Comparison of ENCODE assay signal across 18 cellular contexts in the genomic region with DNA sequence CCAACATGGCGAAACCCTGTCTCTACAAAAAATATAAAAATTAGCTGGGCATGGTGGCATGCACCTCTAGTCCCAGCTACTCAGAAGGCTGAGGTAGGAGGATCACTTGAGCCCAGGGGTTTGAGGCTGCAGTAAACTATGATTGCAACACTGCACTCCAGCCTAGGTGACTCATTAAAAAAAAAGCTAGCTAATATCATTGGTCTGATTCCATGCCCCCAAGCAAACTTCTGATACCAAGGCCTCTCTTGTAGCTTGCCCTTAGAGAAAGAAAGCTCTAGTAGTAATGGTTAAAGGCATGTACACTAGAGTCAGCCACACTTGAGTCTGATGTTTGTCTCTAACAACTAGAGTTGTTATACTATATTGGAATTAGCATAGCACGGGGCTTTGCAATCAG. TPM values are rescaled to one million over a fixed set of nuclear protein-coding genes. Genes with fewer than 3 reads are reported as not detected.
DNase-seq lines count a peak whose midpoint lies in the region; ATAC-seq, FAIRE-seq and TF ChIP-seq lines count a peak whose summit lies in the region.
"Had no signal": no experiment of that assay in that cellular context is flagged by ENCODE, and none has a peak within 500 bp of the region (broad histone marks: within the 10 kb centered on the region; RNA-seq: fewer than 3 reads in every experiment).

No MANE protein-coding gene starts in this region.

- H3K27me3 ChIP-seq in bronchial epithelial cell (ENCODE audit: control insufficient read depth, insufficient read depth, low read length): no peaks in the 10 kb centered on the region
- H3K27me3 ChIP-seq in kidney epithelial cell (ENCODE audit: control insufficient read depth, insufficient read depth, low read length): no peaks in the 10 kb centered on the region
- H3K27me3 ChIP-seq: spleen, stomach had no signal

- FAIRE-seq in bronchial epithelial cell (lab: Jason Lieb, UNC): no peak
- FAIRE-seq: endothelial cell of umbilical vein had no signal

- no peaks in the 10 kb centered on the region for H3K36me3 ChIP-seq in bronchial epithelial cell (ENCODE audit: control insufficient read depth, insufficient read depth, low read length)
- H3K36me3 ChIP-seq in kidney epithelial cell (ENCODE audit: control insufficient read depth, insufficient read depth, low read length): no peaks in the 10 kb centered on the region

- no peak overlapping the region for H3K4me3 ChIP-seq in NB4 (ENCODE audit: low read depth, low read length)
- no peak overlapping the region for H3K4me3 ChIP-seq in bronchial epithelial cell (ENCODE audit: low read depth, low read length)
- H3K4me3 ChIP-seq in kidney epithelial cell (ENCODE audit: low read depth, low read length): no peak overlapping the region
- H3K4me3 ChIP-seq: spleen, stomach had no signal

- no peak for TF ChIP-seq POLR2A in NB4 (IDR thresholded peaks at IDR 0.05; ENCODE audit: extremely low read depth, insufficient read length)

- no peak for ATAC-seq in HG03095 (IDR thresholded peaks at IDR 0.05; ENCODE audit: unreplicated experiment)

- TF ChIP-seq CTCF in NB4 (IDR thresholded peaks at IDR 0.05; ENCODE audit: low read depth, low read length) (no peak), bronchial epithelial cell (IDR thresholded peaks at IDR 0.05; ENCODE audit: insufficient read depth, low read length, severe bottlenecking) (no peak), kidney epithelial cell (IDR thresholded peaks at IDR 0.05; ENCODE audit: insufficient read depth, low read length, poor library complexity, severe bottlenecking) (no peak)

- peak; percentile 3 for DNase-seq in ELF-1 (ENCODE audit: low read depth, low spot score)
- peak; percentile 28 for DNase-seq in NB4 (ENCODE audit: low read depth)
- DNase-seq in bronchial epithelial cell (ENCODE audit: low read depth): peak; percentile 80
- peak; percentile 12 for DNase-seq in kidney epithelial cell (ENCODE audit: low read depth)
- DNase-seq in NOMO-1 treated with dmso at 0.1 percent for 144 hours (lab: John Stamatoyannopoulos, UW; ENCODE audit: unreplicated experiment): no peak
- DNase-seq in NCI-H146 treated with DMSO at 0.1 percent for 48 hours (lab: John Stamatoyannopoulos, UW; ENCODE audit: unreplicated experiment): no peak
- no peak for DNase-seq in stimulated activated CD4-positive, alpha-beta T cell treated with anti-CD3 and anti-CD28 coated beads, Interleukin-4, amount 100 ng/mL, for 1 hour
- DNase-seq: activated CD4-positive, alpha-beta T cell treated with anti-CD3 and anti-CD28 coated beads, Interleukin-2, amount 50 U/mL, for 1 hour; activated naive CD8-positive, alpha-beta T cell treated with anti-CD3 and anti-CD28 coated beads for 36 hours; CD4-positive, alpha-beta memory T cell; naive B cell; NCI-H2107; posterior cingulate gyrus; SHP77; spleen; stomach had no signal

RNA-seq across cellular contexts. Expression of a gene that starts 32.6 kb away (rescaled TPM):
- total RNA-seq in bronchial epithelial cell (12.6 and 15.4 TPM in 2 replicates), kidney epithelial cell (12.3 and 13.2 TPM in 2 replicates)

Comparison
In these comparisons a context has a peak if more than half of its experiments do, and no peak if none do; other contexts are left out.
1. DNase-seq: peak in ELF-1 (single experiment), NB4 (single experiment), bronchial epithelial cell (single experiment) and kidney epithelial cell (single experiment); none in NOMO-1 treated with dmso at 0.1 percent for 144 hours (single experiment), NCI-H146 treated with DMSO at 0.1 percent for 48 hours (single experiment) and stimulated activated CD4-positive, alpha-beta T cell treated with anti-CD3 and anti-CD28 coated beads, Interleukin-4, amount 100 ng/mL, for 1 hour (single experiment).